In the genomic region with DNA sequence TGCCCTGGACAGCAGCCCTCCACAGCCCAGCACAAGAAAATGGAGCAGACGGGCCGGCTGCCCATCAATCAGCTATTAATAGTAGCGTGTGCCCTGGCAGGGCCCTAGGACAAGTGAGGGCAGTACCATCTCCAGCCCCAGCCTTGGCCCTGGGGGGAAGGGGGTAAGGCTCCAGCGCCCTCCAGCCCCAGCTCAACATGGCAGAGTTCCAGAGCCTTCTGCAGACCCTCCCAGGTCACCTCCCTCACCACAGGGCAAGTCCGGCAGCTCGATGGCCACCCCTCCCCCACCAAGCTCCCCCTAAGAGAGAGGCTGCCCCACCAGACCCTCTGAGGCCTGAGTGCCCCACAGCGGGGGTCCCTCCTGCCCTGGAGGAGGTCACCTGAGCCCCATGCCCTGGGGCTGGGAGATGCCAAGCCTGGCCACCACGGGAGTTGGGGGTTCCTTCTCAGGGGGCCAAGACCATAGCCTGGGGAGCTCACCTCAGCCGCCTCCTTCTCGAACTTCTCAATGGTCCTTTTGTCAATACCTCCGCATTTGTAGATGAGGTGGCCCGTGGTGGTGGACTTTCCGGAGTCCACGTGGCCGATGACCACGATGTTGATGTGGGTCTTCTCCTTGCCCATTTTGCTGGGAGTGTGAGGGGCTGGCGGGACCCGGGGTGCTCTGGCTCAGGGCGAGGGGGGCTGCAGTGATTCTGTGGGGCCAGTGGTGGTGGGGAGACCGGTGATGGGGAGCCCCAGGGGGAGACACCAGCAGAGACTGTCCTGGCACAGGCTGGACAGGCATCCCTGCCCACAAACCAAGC, we compare ENCODE assay signal across 15 cellular contexts. TPM values are rescaled to one million over a fixed set of nuclear protein-coding genes. Genes with fewer than 3 reads are reported as not detected.
DNase-seq lines count a peak whose midpoint lies in the region; ATAC-seq and TF ChIP-seq lines count a peak whose summit lies in the region.
"Had no signal": no experiment of that assay in that cellular context is flagged by ENCODE, and none has a peak within 500 bp of the region (broad histone marks: within the 10 kb centered on the region; RNA-seq: fewer than 3 reads in every experiment).

No MANE protein-coding gene starts in this region.

- TF ChIP-seq CTCF in psoas muscle (IDR thresholded peaks at IDR 0.05), result no peak

- H3K27ac ChIP-seq in psoas muscle (peak overlapping the region; percentile 94), Karpas-422 (ENCODE audit: low read length) (no peak overlapping the region)
- H3K27ac ChIP-seq: colonic mucosa, skin epidermis had no signal

- 31 to 45% (median 33%) methylated on average over 19 to 20 of the region's 20 CpGs for WGBS in psoas muscle, 3 donors

- no peaks in the 10 kb centered on the region for H3K79me2 ChIP-seq in Karpas-422 (ENCODE audit: low read length)

- H3K4me1 ChIP-seq in psoas muscle (peaks cover 46% of the 10 kb centered on the region), Karpas-422 (ENCODE audit: low read length) (peaks cover 10% of the 10 kb centered on the region)

- no peak overlapping the region for H2AFZ ChIP-seq in Karpas-422 (ENCODE audit: low read length)

- intact Hi-C loops in left cardiac atrium (cut with DNase I) (no loop called here), psoas muscle (cut with DNase I) (loop anchor here in 1 of 2 donors (2.0 kb wide), 1 partner anchor 23 kb away; a partner anchor contains a TSS)

- peak; percentile 39 for DNase-seq in D341Med (ENCODE audit: low spot score)
- no peak for DNase-seq in left cardiac atrium
- DNase-seq in psoas muscle, result peak; percentile 55 to 84
- no peak for DNase-seq in MV-4-11 (lab: John Stamatoyannopoulos, UW)
- no peak for DNase-seq in Karpas-422
- DNase-seq: activated CD8-positive, alpha-beta T cell treated with anti-CD3 and anti-CD28 coated beads for 36 hours; activated naive CD4-positive, alpha-beta T cell treated with anti-CD3 and anti-CD28 coated beads for 36 hours; colonic mucosa; natural killer cell; T1000 had no signal

- no peaks in the 10 kb centered on the region for H3K9me2 ChIP-seq in Karpas-422 (replicated peaks; ENCODE audit: insufficient read depth, low read length)

- H3K27me3 ChIP-seq in psoas muscle (ENCODE audit: insufficient read depth in 3 of 3, low read length in 2 of 3), result peaks cover 0 to 2% (median 0%) of the 10 kb centered on the region in 3 donors
- no peaks in the 10 kb centered on the region for H3K27me3 ChIP-seq in Karpas-422 (ENCODE audit: low read length)

- peak; percentile 11; the same call in 2 of the 3 replicates for ATAC-seq in SK-N-SH treated with all-trans-retinoic acid at 6 μM for 48 hours
- ATAC-seq in left cardiac atrium, result peak; percentile 41 to 43
- peak; percentile 31 to 61 (median 52) for ATAC-seq in psoas muscle
- no peak for ATAC-seq in GM19324 (IDR thresholded peaks at IDR 0.05; ENCODE audit: low FRiP score, unreplicated experiment)
- ATAC-seq in GM18517 (IDR thresholded peaks at IDR 0.05; ENCODE audit: unreplicated experiment), result no peak

- H3K4me2 ChIP-seq in Karpas-422 (ENCODE audit: low read depth, low read length, poor library complexity, severe bottlenecking), result no peak overlapping the region

- H3K9me3 ChIP-seq in psoas muscle (no peaks in the 10 kb centered on the region), Karpas-422 (ENCODE audit: low read length) (no peaks in the 10 kb centered on the region)
- H3K9me3 ChIP-seq: colonic mucosa had no signal

- H3K4me3 ChIP-seq in psoas muscle (peak overlapping the region; percentile 75), Karpas-422 (ENCODE audit: low read length) (no peak overlapping the region)

- H3K36me3 ChIP-seq in psoas muscle (ENCODE audit: insufficient read depth in 1 of 2, low read depth in 1 of 2) (peaks cover 0 to 42% of the 10 kb centered on the region in 2 donors), Karpas-422 (ENCODE audit: insufficient read depth, low read length) (no peaks in the 10 kb centered on the region)
- H3K36me3 ChIP-seq: colonic mucosa had no signal

- H4K20me1 ChIP-seq in Karpas-422 (ENCODE audit: insufficient read depth, low read depth, low read length), result no peaks in the 10 kb centered on the region; the same call in 1 of the 2 replicates

- H3K9ac ChIP-seq in Karpas-422 (ENCODE audit: low read length), result no peak overlapping the region

TF ChIP-seq in SK-N-SH treated with all-trans-retinoic acid at 6 μM for 48 hours, 23 proteins besides CTCF, POLR2A, EP300 and RAD21:
- TF ChIP-seq BACH2 (CRISPR knock-in tag; IDR thresholded peaks at IDR 0.05; ENCODE audit: borderline replicate concordance) (no peak), ZNF8 (CRISPR knock-in tag; IDR thresholded peaks at IDR 0.05) (no peak), ZNF70 (CRISPR knock-in tag; IDR thresholded peaks at IDR 0.05) (no peak), ZC3H10 (CRISPR knock-in tag; IDR thresholded peaks at IDR 0.05) (no peak), ARNTL (CRISPR knock-in tag; IDR thresholded peaks at IDR 0.05; ENCODE audit: borderline replicate concordance, low read depth) (no peak)
- TF ChIP-seq, protein P1, sequence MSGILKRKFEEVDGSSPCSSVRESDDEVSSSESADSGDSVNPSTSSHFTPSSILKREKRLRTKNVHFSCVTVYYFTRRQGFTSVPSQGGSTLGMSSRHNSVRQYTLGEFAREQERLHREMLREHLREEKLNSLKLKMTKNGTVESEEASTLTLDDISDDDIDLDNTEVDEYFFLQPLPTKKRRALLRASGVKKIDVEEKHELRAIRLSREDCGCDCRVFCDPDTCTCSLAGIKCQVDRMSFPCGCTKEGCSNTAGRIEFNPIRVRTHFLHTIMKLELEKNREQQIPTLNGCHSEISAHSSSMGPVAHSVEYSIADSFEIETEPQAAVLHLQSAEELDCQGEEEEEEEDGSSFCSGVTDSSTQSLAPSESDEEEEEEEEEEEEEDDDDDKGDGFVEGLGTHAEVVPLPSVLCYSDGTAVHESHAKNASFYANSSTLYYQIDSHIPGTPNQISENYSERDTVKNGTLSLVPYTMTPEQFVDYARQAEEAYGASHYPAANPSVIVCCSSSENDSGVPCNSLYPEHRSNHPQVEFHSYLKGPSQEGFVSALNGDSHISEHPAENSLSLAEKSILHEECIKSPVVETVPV (CRISPR knock-in tag; IDR thresholded peaks at IDR 0.05), result no peak

RNA-seq across cellular contexts. Expression of a gene that starts 1.5 kb away (rescaled TPM):
- total RNA-seq in left cardiac atrium (100 to 1,000 TPM; 656 to 679 TPM), psoas muscle (1,000 to 10,000 TPM; 1,781 to 2,126 (median 2,004) TPM)
- polyA plus RNA-seq in psoas muscle, result 1,000 to 10,000 TPM in 2 of 3 donors, 100 to 1,000 TPM in 1; 952 to 1,898 (median 1,229) TPM
- total RNA-seq in Karpas-422 (2014; rRNA removed; shearing (Covaris generic); ENCODE audit: low replicate concordance), result 0.71 TPM in 1 of 2 replicates, not detected in the other

RNA-seq across cellular contexts. Expression of a gene that starts 23.2 kb away (rescaled TPM):
- total RNA-seq in left cardiac atrium, result 100 to 1,000 TPM; 215 to 241 TPM
- 100 to 1,000 TPM; 130 to 198 (median 155) TPM for total RNA-seq in psoas muscle
- 100 to 1,000 TPM; 134 to 158 (median 142) TPM for polyA plus RNA-seq in psoas muscle
- 16.2 and 51.0 TPM in 2 replicates for total RNA-seq in Karpas-422 (2014; rRNA removed; shearing (Covaris generic); ENCODE audit: low replicate concordance)

RNA-seq across cellular contexts. Expression of a gene that starts 24.9 kb away (rescaled TPM):
- total RNA-seq in left cardiac atrium (1 to 10 TPM in 1 of 2 donors, under 1 TPM in 1; 0.91 to 2.0 TPM), psoas muscle (1 to 10 TPM in 1 of 4 donors, under 1 TPM in 3; 0.11 to 2.8 (median 0.28) TPM)
- polyA plus RNA-seq in psoas muscle, result under 1 TPM in 2 of 3 donors, not detected in 1; 0.01 to 0.03 TPM
- total RNA-seq in Karpas-422 (2014; rRNA removed; shearing (Covaris generic); ENCODE audit: low replicate concordance), result not detected in 2 replicates
- total RNA-seq: activated CD8-positive, alpha-beta T cell treated with anti-CD3 and anti-CD28 coated beads for 36 hours; activated naive CD4-positive, alpha-beta T cell treated with anti-CD3 and anti-CD28 coated beads for 36 hours; natural killer cell had no signal

RNA-seq across cellular contexts. Expression of a gene that starts 39.8 kb away (rescaled TPM):
- under 1 TPM in 1 of 2 donors, not detected in 1; 0.29 TPM for total RNA-seq in left cardiac atrium
- total RNA-seq in psoas muscle, result under 1 TPM in 1 of 4 donors, not detected in 3; 0.06 TPM
- under 1 TPM in 2 of 3 donors, not detected in 1; 0.04 TPM for polyA plus RNA-seq in psoas muscle
- 0.51 TPM in 1 of 2 replicates, not detected in the other for total RNA-seq in Karpas-422 (2014; rRNA removed; shearing (Covaris generic); ENCODE audit: low replicate concordance)
- total RNA-seq: temporal lobe had no signal

RNA-seq across cellular contexts. Expression of a gene that starts 50.2 kb away (rescaled TPM):
- total RNA-seq in left cardiac atrium (not detected), psoas muscle (not detected)
- not detected for polyA plus RNA-seq in psoas muscle
- not detected in 2 replicates for total RNA-seq in Karpas-422 (2014; rRNA removed; shearing (Covaris generic); ENCODE audit: low replicate concordance)
- total RNA-seq: activated CD8-positive, alpha-beta T cell treated with anti-CD3 and anti-CD28 coated beads for 36 hours; activated naive CD4-positive, alpha-beta T cell treated with anti-CD3 and anti-CD28 coated beads for 36 hours; temporal lobe had no signal

Comparison
In these comparisons a context has a peak if more than half of its experiments do, and no peak if none do; other contexts are left out.
1. DNase-seq: peak in D341Med (single experiment) and psoas muscle (2 of 2); none in left cardiac atrium (single experiment), MV-4-11 (single experiment) and Karpas-422 (single experiment).
2. ATAC-seq: peak in SK-N-SH treated with all-trans-retinoic acid at 6 μM for 48 hours (single experiment), left cardiac atrium (2 of 2) and psoas muscle (4 of 4); none in GM19324 (single experiment) and GM18517 (single experiment).
3. RNA of a gene that starts 1.5 kb away (total RNA-seq): 1,781 to 2,126 TPM in psoas muscle and 656 to 679 TPM in left cardiac atrium; 0.71 TPM in Karpas-422; every median in the first group is over 100 times any median in the second.